In the genomic region with DNA sequence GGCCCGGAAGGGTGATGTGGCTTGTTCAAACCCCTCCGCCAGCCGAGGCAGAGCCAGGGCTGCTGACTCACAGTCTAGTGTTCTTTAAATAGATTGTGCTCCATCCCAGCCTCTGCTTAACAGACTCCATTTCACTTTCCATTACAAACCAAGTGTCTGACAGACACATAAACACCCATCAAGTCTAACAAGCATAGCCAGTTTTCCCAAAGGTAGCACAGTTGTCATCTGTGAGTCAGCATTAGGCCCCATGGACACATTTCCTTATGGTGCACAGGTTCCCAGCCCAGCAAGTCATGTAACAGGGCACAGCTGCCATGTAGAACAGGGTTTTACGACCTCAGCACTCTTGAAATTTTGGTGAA, we compare ENCODE assay signal across 9 cellular contexts.
DNase-seq lines count a peak whose midpoint lies in the region; ATAC-seq and TF ChIP-seq lines count a peak whose summit lies in the region.
"Had no signal": no experiment of that assay in that cellular context is flagged by ENCODE, and none has a peak within 500 bp of the region (broad histone marks: within the 10 kb centered on the region; RNA-seq: fewer than 3 reads in every experiment).

No MANE protein-coding gene starts in this region.

- no peaks in the 10 kb centered on the region for H3K27me3 ChIP-seq in trophoblast cell (ENCODE audit: insufficient read depth, low read length)

- H3K27ac ChIP-seq in epithelial cell of prostate = peak overlapping the region; percentile 97
- peak overlapping the region; percentile 90 for H3K27ac ChIP-seq in trophoblast cell (ENCODE audit: low read depth, low read length)

- no peaks in the 10 kb centered on the region for H3K4me1 Mint-ChIP-seq in activated T-helper 17 cell treated with anti-CD3 and anti-CD28 coated beads, Interleukin-2, amount 50 U/mL, for 72 hours
- H3K4me1 Mint-ChIP-seq in T-cell = peaks cover 0 to 4% (median 0%) of the 10 kb centered on the region in 3 donors
- no peaks in the 10 kb centered on the region for H3K4me1 Mint-ChIP-seq in activated CD4-positive, alpha-beta T cell treated with anti-CD3 and anti-CD28 coated beads for 36 hours

- DNase-seq in ELF-1 (ENCODE audit: low read depth, low spot score) (peak; percentile 72), NOMO-1 treated with DMSO at 0.1 percent for 48 hours (lab: John Stamatoyannopoulos, UW; ENCODE audit: unreplicated experiment) (peak; percentile 62), epithelial cell of prostate (ENCODE audit: low read depth, low spot score) (peak; percentile 99), trophoblast cell (peak; percentile 84 to 87), T-cell (no peak), GM10266 (ENCODE audit: extremely low spot score) (no peak)
- no peak for DNase-seq in activated CD4-positive, alpha-beta T cell treated with anti-CD3 and anti-CD28 coated beads for 36 hours
- DNase-seq: activated CD4-positive, alpha-beta T cell treated with anti-CD3 and anti-CD28 coated beads, Interleukin-2, amount 50 U/mL, for 48 hours had no signal

- peak overlapping the region; percentile 64 for H4K91ac ChIP-seq in trophoblast cell (ENCODE audit: low read depth, low read length)

- no peaks in the 10 kb centered on the region for H3K36me3 ChIP-seq in trophoblast cell (ENCODE audit: control insufficient read depth in 1 of 2, insufficient read depth in 2 of 2, low read length in 2 of 2)

- no peak overlapping the region for H3K4me3 ChIP-seq in trophoblast cell (ENCODE audit: low read depth, low read length)

- no peak overlapping the region for H3K9ac ChIP-seq in trophoblast cell (ENCODE audit: low read length)

- H3K9me3 Mint-ChIP-seq in activated T-helper 17 cell treated with anti-CD3 and anti-CD28 coated beads, Interleukin-2, amount 50 U/mL, for 72 hours = no peaks in the 10 kb centered on the region
- H3K9me3 Mint-ChIP-seq in T-cell = no peaks in the 10 kb centered on the region
- H3K9me3 Mint-ChIP-seq in activated CD4-positive, alpha-beta T cell treated with anti-CD3 and anti-CD28 coated beads for 36 hours (ENCODE audit: low read depth) = no peaks in the 10 kb centered on the region

- H3K36me3 Mint-ChIP-seq in activated T-helper 17 cell treated with anti-CD3 and anti-CD28 coated beads, Interleukin-2, amount 50 U/mL, for 72 hours (ENCODE audit: low read depth) = no peaks in the 10 kb centered on the region
- no peaks in the 10 kb centered on the region for H3K36me3 Mint-ChIP-seq in T-cell
- no peaks in the 10 kb centered on the region for H3K36me3 Mint-ChIP-seq in activated CD4-positive, alpha-beta T cell treated with anti-CD3 and anti-CD28 coated beads for 36 hours (ENCODE audit: low read depth)

- H3K27me3 Mint-ChIP-seq in activated T-helper 17 cell treated with anti-CD3 and anti-CD28 coated beads, Interleukin-2, amount 50 U/mL, for 72 hours = no peaks in the 10 kb centered on the region
- H3K27me3 Mint-ChIP-seq in T-cell = no peaks in the 10 kb centered on the region
- no peaks in the 10 kb centered on the region for H3K27me3 Mint-ChIP-seq in activated CD4-positive, alpha-beta T cell treated with anti-CD3 and anti-CD28 coated beads for 36 hours

- H3K4me2 ChIP-seq in trophoblast cell (ENCODE audit: low read length) = peak overlapping the region; percentile 37

- H3K79me2 ChIP-seq in trophoblast cell (ENCODE audit: control insufficient read depth, insufficient read depth, low read length, poor library complexity) = no peaks in the 10 kb centered on the region

- POLR2A ChIA-PET in T-cell (lab: Charles Lee) = no interaction called here
- POLR2A ChIA-PET in activated CD4-positive, alpha-beta T cell treated with anti-CD3 and anti-CD28 coated beads for 36 hours (lab: Charles Lee) = no interaction called here

- H3K9me3 ChIP-seq in trophoblast cell (ENCODE audit: insufficient read depth, low read depth, low read length) = no peaks in the 10 kb centered on the region

- H3K14ac ChIP-seq in trophoblast cell (ENCODE audit: low read length) = no peak overlapping the region

- no peak overlapping the region for H3K18ac ChIP-seq in trophoblast cell (ENCODE audit: low read length)

- WGBS in trophoblast cell (ENCODE audit: extremely low coverage, insufficient coverage, insufficient read length) = no CpG with 5 or more reads among the region's 4 CpGs

- no peak for TF ChIP-seq CTCF in GM10266 (IDR thresholded peaks at IDR 0.05; ENCODE audit: control insufficient read depth, insufficient read depth, low read depth, missing control alignments)

- H2BK5ac ChIP-seq in trophoblast cell (ENCODE audit: low read depth, low read length, poor library complexity) = peak overlapping the region; percentile 87

- H2AK5ac ChIP-seq in trophoblast cell (ENCODE audit: low read length) = no peak overlapping the region

- no peak overlapping the region for H3K27ac Mint-ChIP-seq in activated T-helper 17 cell treated with anti-CD3 and anti-CD28 coated beads, Interleukin-2, amount 50 U/mL, for 72 hours
- no peak overlapping the region for H3K27ac Mint-ChIP-seq in T-cell
- no peak overlapping the region for H3K27ac Mint-ChIP-seq in activated CD4-positive, alpha-beta T cell treated with anti-CD3 and anti-CD28 coated beads for 36 hours

- no peak overlapping the region for H4K8ac ChIP-seq in trophoblast cell (ENCODE audit: low read depth, low read length)

- CTCF ChIA-PET in T-cell (lab: Charles Lee) = interaction anchor here in 1 of 2 donors (0.6 kb wide), 1 partner anchor 26 kb away, joined by 3 read pairs; no protein-coding TSS in a partner anchor
- CTCF ChIA-PET in activated CD4-positive, alpha-beta T cell treated with anti-CD3 and anti-CD28 coated beads for 36 hours (lab: Charles Lee) = no interaction called here

- intact Hi-C loops in activated CD4-positive, alpha-beta T cell treated with anti-CD3 and anti-CD28 coated beads for 36 hours (cut with DNase I, micrococcal nuclease) = no loop called here

- ATAC-seq in activated T-helper 17 cell treated with anti-CD3 and anti-CD28 coated beads, Interleukin-2, amount 50 U/mL, for 72 hours (replicated peaks) = no peak
- ATAC-seq in T-cell (replicated peaks in 1 of 4) = no peak
- no peak for ATAC-seq in activated CD4-positive, alpha-beta T cell treated with anti-CD3 and anti-CD28 coated beads for 36 hours

- H3K4me3 Mint-ChIP-seq in activated T-helper 17 cell treated with anti-CD3 and anti-CD28 coated beads, Interleukin-2, amount 50 U/mL, for 72 hours = no peak overlapping the region
- H3K4me3 Mint-ChIP-seq in T-cell = no peak overlapping the region
- no peak overlapping the region for H3K4me3 Mint-ChIP-seq in activated CD4-positive, alpha-beta T cell treated with anti-CD3 and anti-CD28 coated beads for 36 hours

- H3K79me1 ChIP-seq in trophoblast cell (ENCODE audit: low read length) = peaks cover 12% of the 10 kb centered on the region

- peaks cover 3 to 7% of the 10 kb centered on the region in 2 experiments for H3K4me1 ChIP-seq in trophoblast cell (ENCODE audit: control insufficient read depth in 1 of 2, insufficient read depth in 2 of 2, low read length in 2 of 2)

- H2BK120ac ChIP-seq in trophoblast cell (ENCODE audit: insufficient read depth, low read length, poor library complexity) = peak overlapping the region; percentile 7

- no peak overlapping the region for H4K12ac ChIP-seq in trophoblast cell (ENCODE audit: low read depth, low read length)

- no peak overlapping the region for H3K23ac ChIP-seq in trophoblast cell (ENCODE audit: low read length)

- peak overlapping the region; percentile 67 for H2AFZ ChIP-seq in trophoblast cell (ENCODE audit: insufficient read depth, low read length, poor library complexity)

- peak overlapping the region; percentile 70 for H2BK12ac ChIP-seq in trophoblast cell (ENCODE audit: low read length)

- peak overlapping the region; percentile 59 for H3K4ac ChIP-seq in trophoblast cell (ENCODE audit: low read depth, low read length)

Comparison
In these comparisons a context has a peak if more than half of its experiments do, and no peak if none do; other contexts are left out.
1. DNase-seq: peak in ELF-1 (single experiment), NOMO-1 treated with DMSO at 0.1 percent for 48 hours (single experiment), epithelial cell of prostate (single experiment) and trophoblast cell (2 of 2); none in T-cell (0 of 34), activated CD4-positive, alpha-beta T cell treated with anti-CD3 and anti-CD28 coated beads for 36 hours (single experiment) and GM10266 (single experiment).